Comparison of ENCODE assay signal across 22 cellular contexts in the genomic region with DNA sequence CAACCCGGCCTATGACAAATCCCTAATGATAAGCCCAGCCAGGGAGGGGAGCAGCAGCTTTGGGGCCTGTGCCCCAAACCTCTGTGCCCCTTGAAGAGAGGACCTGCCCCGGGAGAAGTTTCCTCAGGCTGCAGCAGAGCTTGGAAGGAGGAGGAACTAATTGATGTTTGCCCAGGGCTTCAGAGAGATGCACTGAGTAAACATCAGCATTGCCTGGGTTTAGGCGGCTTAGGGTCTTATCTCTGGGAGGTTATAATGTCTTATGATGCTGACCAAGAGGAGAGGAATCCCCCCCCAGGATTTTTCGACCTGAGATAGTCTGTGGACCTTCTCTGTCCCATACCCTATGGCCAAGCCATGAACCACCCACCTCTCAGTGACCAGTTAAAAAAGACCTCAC.
DNase-seq lines count a peak whose midpoint lies in the region; ATAC-seq, FAIRE-seq and TF ChIP-seq lines count a peak whose summit lies in the region.
"Had no signal": no experiment of that assay in that cellular context is flagged by ENCODE, and none has a peak within 500 bp of the region (broad histone marks: within the 10 kb centered on the region; RNA-seq: fewer than 3 reads in every experiment).

No MANE protein-coding gene starts in this region.

- peak overlapping the region; percentile 42 for H3K4me2 ChIP-seq in A549
- H3K4me2 ChIP-seq: BLaER1 had no signal

- ATAC-seq in A549 (no peak), GM21381 (IDR thresholded peaks at IDR 0.05; ENCODE audit: unreplicated experiment) (no peak)
- ATAC-seq: CD8-positive, alpha-beta T cell had no signal

- H3K27me3 Mint-ChIP-seq in Caco-2 (ENCODE audit: insufficient read depth, unreplicated experiment) (no peaks in the 10 kb centered on the region), endodermal cell (ENCODE audit: insufficient read depth) (peaks cover 31% of the 10 kb centered on the region), nephron progenitor cell (ENCODE audit: low read depth, poor library complexity) (peaks cover 20% of the 10 kb centered on the region)
- H3K27me3 Mint-ChIP-seq: CD4-positive, CD25-positive, alpha-beta regulatory T cell had no signal

- H3K27ac Mint-ChIP-seq in Caco-2 (ENCODE audit: unreplicated experiment) (no peak overlapping the region), endodermal cell (no peak overlapping the region), nephron progenitor cell (no peak overlapping the region)
- H3K27ac Mint-ChIP-seq: B cell; CD8-positive, alpha-beta T cell had no signal

- no peak overlapping the region for H3K9ac ChIP-seq in endodermal cell (ENCODE audit: extremely low read depth, low read length, poor library complexity, severe bottlenecking)
- H3K9ac ChIP-seq: BLaER1, GM23248 had no signal

- no peak for FAIRE-seq in A549 (lab: Jason Lieb, UNC)
- FAIRE-seq: D721Med, G401.6, GM12892, H1 had no signal

- BruUV-seq in Caco-2 (replicated peaks; lab: Mats Ljungman, UMichigan), result no TSS peak

- H3K4me3 ChIP-seq in A549 (no peak overlapping the region), Caco-2 (ENCODE audit: low read depth, low read length) (no peak overlapping the region), endodermal cell (ENCODE audit: low read length) (peak overlapping the region; percentile 46)
- H3K4me3 ChIP-seq: BLaER1, GM23248 had no signal

- POLR2A ChIA-PET in A549 (lab: Yijun Ruan, JAX), result no interaction called here
- POLR2A ChIA-PET in Caco-2 (lab: Charles Lee), result no interaction called here

- CTCF ChIA-PET in A549 (lab: Yijun Ruan, JAX) (interaction anchor here (0.6 to 1.3 kb wide), 3 partner anchors 143 to 378 kb away, joined by 3 to 4 read pairs (median 4); no protein-coding TSS in a partner anchor), Caco-2 (lab: Charles Lee) (interaction anchor here (0.7 to 1.0 kb wide), 2 partner anchors 31 to 205 kb away, joined by 3 read pairs; no protein-coding TSS in a partner anchor)

- H3K9me3 Mint-ChIP-seq in Caco-2 (ENCODE audit: unreplicated experiment) (no peaks in the 10 kb centered on the region), endodermal cell (no peaks in the 10 kb centered on the region), nephron progenitor cell (no peaks in the 10 kb centered on the region)
- H3K9me3 Mint-ChIP-seq: CD8-positive, alpha-beta T cell had no signal

- WGBS in A549 (ENCODE audit: missing lambda C conversion rate), result 26% methylated on average over 4 of the region's 4 CpGs
- 74% methylated on average over 4 of the region's 4 CpGs; no CpG with 5 or more reads in 1 of the 2 experiments for WGBS in endodermal cell (ENCODE audit: insufficient coverage in 1 of 2, insufficient read length in 1 of 2), 2 experiments

- DNase-seq in NCI-H82 (lab: John Stamatoyannopoulos, UW) (peak; percentile 50), NCI-H82 treated with DMSO at 0.1 percent for 48 hours (lab: John Stamatoyannopoulos, UW; ENCODE audit: unreplicated experiment) (no peak), A549 (ENCODE audit: low read depth in 1 of 2, low spot score in 1 of 2) (no peak), Caco-2 (peak; percentile 69 to 71), endodermal cell (peak; percentile 45), KBM-7 (no peak), nephron progenitor cell (no peak)
- DNase-seq: CD4-positive, CD25-positive, alpha-beta regulatory T cell; CD8-positive, alpha-beta T cell; DMS 273 treated with DMSO at 0.1 percent for 48 hours; DND-41; GM23248; H7; HCEC 1CT had no signal

- no peak for TF ChIP-seq RAD21 in A549 (conservative IDR thresholded peaks at IDR 0.05 in 1 of 2, IDR thresholded peaks at IDR 0.05 in 1 of 2)

- H3K4me1 Mint-ChIP-seq in Caco-2 (ENCODE audit: low read depth, unreplicated experiment) (peaks cover 21% of the 10 kb centered on the region), endodermal cell (peaks cover 25% of the 10 kb centered on the region), nephron progenitor cell (peaks cover 17% of the 10 kb centered on the region)
- H3K4me1 Mint-ChIP-seq: B cell had no signal

- no peak for TF ChIP-seq CTCF in A549 (IDR thresholded peaks at IDR 0.05)
- no peak for TF ChIP-seq CTCF in Caco-2 (IDR thresholded peaks at IDR 0.05; ENCODE audit: insufficient read depth in 1 of 2, low read depth in 1 of 2, low read length in 1 of 2, severe bottlenecking in 1 of 2, unreplicated experiment in 1 of 2)
- TF ChIP-seq CTCF in endodermal cell (conservative IDR thresholded peaks at IDR 0.05), result no peak
- TF ChIP-seq CTCF in nephron progenitor cell (IDR thresholded peaks at IDR 0.05), result no peak

- no peak for TF ChIP-seq EP300 in A549 (IDR thresholded peaks at IDR 0.05)

- H3K9me3 ChIP-seq in A549, result no peaks in the 10 kb centered on the region
- no peaks in the 10 kb centered on the region for H3K9me3 ChIP-seq in Caco-2
- H3K9me3 ChIP-seq in endodermal cell (ENCODE audit: control insufficient read depth, low read length), result no peaks in the 10 kb centered on the region
- H3K9me3 ChIP-seq: BLaER1 had no signal

- H3K27ac ChIP-seq in A549 (peak overlapping the region; percentile 53 to 93), endodermal cell (ENCODE audit: low read depth, low read length) (no peak overlapping the region)
- H3K27ac ChIP-seq: BLaER1, C4-2B, GM23248 had no signal

- H3K4me1 ChIP-seq in A549 (peaks cover 42% of the 10 kb centered on the region), Caco-2 (peaks cover 50% of the 10 kb centered on the region), endodermal cell (ENCODE audit: control insufficient read depth, insufficient read depth, low read length) (peaks cover 8% of the 10 kb centered on the region)

- intact Hi-C loops in Caco-2 (cut with micrococcal nuclease; ENCODE audit: unreplicated experiment), result no loop called here

- TF ChIP-seq POLR2A in A549 (IDR thresholded peaks at IDR 0.05; ENCODE audit: low read length), result no peak

- no peak overlapping the region for H3K4me3 Mint-ChIP-seq in Caco-2 (ENCODE audit: unreplicated experiment)
- H3K4me3 Mint-ChIP-seq in endodermal cell, result no peak overlapping the region
- H3K4me3 Mint-ChIP-seq in nephron progenitor cell, result no peak overlapping the region
- H3K4me3 Mint-ChIP-seq: B cell; CD4-positive, CD25-positive, alpha-beta regulatory T cell; CD8-positive, alpha-beta T cell had no signal

- in situ Hi-C loops in KBM-7 (cut with MboI; ENCODE audit: low pct_unique_long_range_greater_than_20kb, low sequenced_read_pairs), result no loop called here

- H3K27me3 ChIP-seq in Caco-2 (replicated peaks; ENCODE audit: control insufficient read depth, insufficient read depth, low read length) (no peaks in the 10 kb centered on the region), endodermal cell (ENCODE audit: control insufficient read depth, insufficient read depth, low read length, poor library complexity, severe bottlenecking) (peaks cover 5% of the 10 kb centered on the region)
- H3K27me3 ChIP-seq: BLaER1 had no signal

- no peaks in the 10 kb centered on the region for H3K36me3 ChIP-seq in Caco-2 (ENCODE audit: control insufficient read depth, insufficient read depth, low read length)
- H3K36me3 ChIP-seq in endodermal cell (ENCODE audit: control insufficient read depth, insufficient read depth, low read length), result no peaks in the 10 kb centered on the region
- H3K36me3 ChIP-seq: BLaER1 had no signal

- H3K36me3 Mint-ChIP-seq in Caco-2 (ENCODE audit: insufficient read depth, unreplicated experiment) (no peaks in the 10 kb centered on the region), endodermal cell (ENCODE audit: low read depth) (no peaks in the 10 kb centered on the region), nephron progenitor cell (ENCODE audit: low read depth) (no peaks in the 10 kb centered on the region)
- H3K36me3 Mint-ChIP-seq: CD4-positive, CD25-positive, alpha-beta regulatory T cell; CD8-positive, alpha-beta T cell had no signal

TF ChIP-seq in A549, 52 proteins besides CTCF, POLR2A, EP300 and RAD21:
- TF ChIP-seq EHMT2 (IDR thresholded peaks at IDR 0.05; ENCODE audit: low read depth) (no peak), POLR2AphosphoS2 (conservative IDR thresholded peaks at IDR 0.05; ENCODE audit: low read length) (no peak), RARB (CRISPR knock-in tag; IDR thresholded peaks at IDR 0.05) (no peak), ZC3H11A (IDR thresholded peaks at IDR 0.05) (no peak), ELK1 (IDR thresholded peaks at IDR 0.05; ENCODE audit: low read depth, low read length) (no peak), BHLHE40 (IDR thresholded peaks at IDR 0.05; ENCODE audit: low read depth, low read length) (no peak), NR3C1 (IDR thresholded peaks at IDR 0.05) (no peak), HDAC2 (IDR thresholded peaks at IDR 0.05) (no peak), HEYL (CRISPR knock-in tag; IDR thresholded peaks at IDR 0.05) (no peak), CEBPB (IDR thresholded peaks at IDR 0.05) (no peak), RNF2 (IDR thresholded peaks at IDR 0.05; ENCODE audit: borderline replicate concordance, low read depth) (no peak)
TF ChIP-seq in A549: peak in this region for 0.

Comparison
In these comparisons a context has a peak if more than half of its experiments do, and no peak if none do; other contexts are left out.
1. DNase-seq: peak in NCI-H82 (single experiment), Caco-2 (2 of 2) and endodermal cell (single experiment); none in NCI-H82 treated with DMSO at 0.1 percent for 48 hours (single experiment), A549 (0 of 2), KBM-7 (single experiment) and nephron progenitor cell (single experiment).